27 cellular contexts compared by ENCODE assay signal in the genomic region with DNA sequence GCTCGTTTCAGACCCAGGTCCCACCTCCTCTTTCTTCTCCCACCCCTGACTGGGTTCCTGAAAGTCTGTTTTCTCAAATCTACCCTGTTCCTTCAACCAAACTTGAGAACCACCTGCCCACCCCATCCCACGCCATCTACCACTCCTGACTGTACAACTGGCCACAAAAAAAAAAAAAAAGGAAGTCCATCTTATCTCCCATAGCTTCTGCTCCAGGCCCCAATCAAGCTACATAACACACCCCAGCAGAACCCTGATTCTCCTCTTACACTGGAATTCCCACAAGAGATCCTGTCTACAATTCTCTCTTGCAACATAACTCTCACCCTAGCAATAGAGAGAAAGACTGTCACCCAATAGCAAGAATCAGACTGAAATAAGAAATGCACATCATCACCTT. TPM values are rescaled to one million over a fixed set of nuclear protein-coding genes. Genes with fewer than 3 reads are reported as not detected.
"Had no signal": no experiment of that assay in that cellular context is flagged by ENCODE, and none has a peak within 500 bp of the region (broad histone marks: within the 10 kb centered on the region; RNA-seq: fewer than 3 reads in every experiment).

No MANE protein-coding gene starts in this region.

- H3K9me3 Mint-ChIP-seq: activated CD4-positive, alpha-beta memory T cell treated with anti-CD3 and anti-CD28 coated beads, Interleukin-2, amount 10 ng/mL, durations not matched to agents 7 days and 5 days; activated CD4-positive, alpha-beta T cell treated with anti-CD3 and anti-CD28 coated beads, Interleukin-2, amount 10 ng/mL, durations not matched to agents 7 days and 5 days; activated T-cell treated with anti-CD3 and anti-CD28 coated beads, Interleukin-2, amount 50 U/mL, for 24 hours; activated T-cell treated with anti-CD3 and anti-CD28 coated beads, Interleukin-2, amount 50 U/mL, for 72 hours; central memory CD8-positive, alpha-beta T cell; dendritic cell treated with granulocyte-macrophage colony-stimulating factor and Interleukin-4, amounts not matched to agents 40 ng/mL and 50 ng/mL, for 4 days; endodermal cell had no signal

- H3K4me1 Mint-ChIP-seq: central memory CD8-positive, alpha-beta T cell had no signal

- H3K36me3 Mint-ChIP-seq: activated naive CD8-positive, alpha-beta T cell; WTC11 had no signal

- DNase-seq: activated CD4-positive, alpha-beta memory T cell treated with anti-CD3 and anti-CD28 coated beads, Interleukin-2, amount 10 ng/mL, durations not matched to agents 7 days and 5 days; activated CD4-positive, alpha-beta T cell treated with anti-CD3 and anti-CD28 coated beads for 1 hour; activated CD4-positive, alpha-beta T cell treated with anti-CD3 and anti-CD28 coated beads for 4 hours; activated CD4-positive, alpha-beta T cell treated with anti-CD3 and anti-CD28 coated beads, Interleukin-2, amount 10 ng/mL, durations not matched to agents 7 days and 5 days; activated CD4-positive, alpha-beta T cell treated with anti-CD3 and anti-CD28 coated beads, Interleukin-2, amount 50 U/mL, for 4 hours; activated CD8-positive, alpha-beta memory T cell treated with anti-CD3 and anti-CD28 coated beads, Interleukin-2, amount 50 U/mL, for 48 hours; activated gamma-delta T cell; activated naive CD4-positive, alpha-beta T cell; activated naive CD4-positive, alpha-beta T cell treated with anti-CD3 and anti-CD28 coated beads, Interleukin-2, amount 50 U/mL, for 16 hours; activated T-cell treated with anti-CD3 and anti-CD28 coated beads for 4 hours; activated T-cell treated with anti-CD3 and anti-CD28 coated beads, Interleukin-2, amount 50 U/mL, for 24 hours; activated T-cell treated with anti-CD3 and anti-CD28 coated beads, Interleukin-2, amount 50 U/mL, for 72 hours; amniotic stem cell; anterior cingulate cortex; brain microvascular endothelial cell; dorsolateral prefrontal cortex; effector memory CD4-positive, alpha-beta T cell; endodermal cell; erythroblast; foreskin keratinocyte; gastrocnemius medialis; heart right ventricle; T-helper 2 cell had no signal

- H3K4me3 Mint-ChIP-seq: activated CD4-positive, alpha-beta memory T cell treated with anti-CD3 and anti-CD28 coated beads, Interleukin-2, amount 10 ng/mL, durations not matched to agents 7 days and 5 days; activated CD4-positive, alpha-beta T cell treated with anti-CD3 and anti-CD28 coated beads, Interleukin-2, amount 10 ng/mL, durations not matched to agents 7 days and 5 days; activated naive CD8-positive, alpha-beta T cell; activated T-cell treated with anti-CD3 and anti-CD28 coated beads, Interleukin-2, amount 50 U/mL, for 24 hours; activated T-cell treated with anti-CD3 and anti-CD28 coated beads, Interleukin-2, amount 50 U/mL, for 72 hours; central memory CD8-positive, alpha-beta T cell; dendritic cell treated with granulocyte-macrophage colony-stimulating factor and Interleukin-4, amounts not matched to agents 40 ng/mL and 50 ng/mL, for 4 days; endodermal cell; WTC11 had no signal

- ATAC-seq: activated T-cell treated with anti-CD3 and anti-CD28 coated beads, Interleukin-2, amount 50 U/mL, for 72 hours; foreskin keratinocyte; gastrocnemius medialis; heart right ventricle; WTC11 had no signal

- H3K27ac Mint-ChIP-seq: activated CD4-positive, alpha-beta memory T cell treated with anti-CD3 and anti-CD28 coated beads, Interleukin-2, amount 10 ng/mL, durations not matched to agents 7 days and 5 days; activated CD4-positive, alpha-beta T cell treated with anti-CD3 and anti-CD28 coated beads, Interleukin-2, amount 10 ng/mL, durations not matched to agents 7 days and 5 days; activated naive CD8-positive, alpha-beta T cell; activated T-cell treated with anti-CD3 and anti-CD28 coated beads, Interleukin-2, amount 50 U/mL, for 24 hours; activated T-cell treated with anti-CD3 and anti-CD28 coated beads, Interleukin-2, amount 50 U/mL, for 72 hours; dendritic cell treated with granulocyte-macrophage colony-stimulating factor and Interleukin-4, amounts not matched to agents 40 ng/mL and 50 ng/mL, for 4 days; endodermal cell; WTC11 had no signal

RNA-seq across cellular contexts. Expression of a gene that starts 39.2 kb away (rescaled TPM):
- total RNA-seq: activated CD4-positive, alpha-beta memory T cell treated with anti-CD3 and anti-CD28 coated beads, Interleukin-2, amount 10 ng/mL, durations not matched to agents 7 days and 5 days; activated CD4-positive, alpha-beta T cell treated with anti-CD3 and anti-CD28 coated beads, Interleukin-2, amount 10 ng/mL, durations not matched to agents 7 days and 5 days; foreskin keratinocyte had no signal
